Comparison of ENCODE assay signal across 1 cellular context in genomic region chr13:43145556-43145955, GRCh38.
TF ChIP-seq lines count a peak whose summit lies in the region.

No MANE protein-coding gene starts in this region.

TF ChIP-seq in IMR-90, 13 proteins besides CTCF, POLR2A, EP300 and RAD21:
- TF ChIP-seq USF2 (IDR thresholded peaks at IDR 0.05; ENCODE audit: low read depth, low read length) (no peak), NFE2L2 (IDR thresholded peaks at IDR 0.05; ENCODE audit: low read depth, low read length) (peak; percentile 82)
